ENCODE assay signal across 30 cellular contexts in the genomic region with DNA sequence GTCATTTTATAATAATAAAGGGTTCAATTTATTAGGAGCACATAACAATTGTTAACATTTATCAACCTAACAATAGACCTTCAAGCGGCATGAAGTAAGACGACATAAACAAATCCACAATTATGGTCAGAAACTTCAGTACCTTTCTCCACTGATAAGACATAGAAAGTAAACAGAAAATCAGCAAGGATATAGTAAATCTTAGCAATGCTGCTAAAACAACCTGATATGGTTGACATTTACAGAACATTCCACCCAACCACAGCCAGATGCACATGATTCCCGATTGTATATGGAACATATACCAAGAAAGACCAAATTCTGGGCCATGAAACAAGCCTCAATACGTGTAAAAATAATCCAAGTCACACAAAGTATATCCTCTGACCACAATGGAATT.
"Had no signal": no experiment of that assay in that cellular context is flagged by ENCODE, and none has a peak within 500 bp of the region (broad histone marks: within the 10 kb centered on the region; RNA-seq: fewer than 3 reads in every experiment).

No MANE protein-coding gene starts in this region.

- DNase-seq: activated B cell treated with CpG ODN at 0.5 μM for 24 hours; activated CD4-positive, alpha-beta T cell treated with anti-CD3 and anti-CD28 coated beads for 1 hour; activated CD4-positive, alpha-beta T cell treated with anti-CD3 and anti-CD28 coated beads, Interleukin-2, amount 10 ng/mL, durations not matched to agents 24 days and 14 days; activated CD4-positive, alpha-beta T cell treated with anti-CD3 and anti-CD28 coated beads, Interleukin-2, amount 50 U/mL, for 48 hours; activated CD8-positive, alpha-beta memory T cell treated with anti-CD3 and anti-CD28 coated beads, Interleukin-2, amount 10 ng/mL, durations not matched to agents 7 days and 5 days; activated effector memory CD4-positive, alpha-beta T cell treated with Interleukin-2 at 50 U/mL for 16 hours; activated naive CD4-positive, alpha-beta T cell; activated T-cell treated with anti-CD3 and anti-CD28 coated beads, Interleukin-2, amount 50 U/mL, for 24 hours; amygdala; brain microvascular endothelial cell; Kasumi-1; KBM-7; NCI-H1048; NCI-H2029; NCI-H345; NCI-H510A; NCI-H526 treated with DMSO at 0.1 percent for 48 hours; NCI-H82; NK-92 treated with Interleukin-12 subunit alpha and Interleukin-12 subunit beta, amount 100 ng/mL, for 24 hours; OCI-M1; RPMI8226; SW 1271; T1000 had no signal

- H3K27ac Mint-ChIP-seq: activated B cell treated with CpG ODN at 0.5 μM for 24 hours; activated CD4-positive, alpha-beta T cell treated with anti-CD3 and anti-CD28 coated beads, Interleukin-2, amount 10 ng/mL, durations not matched to agents 24 days and 14 days; activated CD8-positive, alpha-beta memory T cell treated with anti-CD3 and anti-CD28 coated beads, Interleukin-2, amount 10 ng/mL, durations not matched to agents 7 days and 5 days; activated T-cell treated with anti-CD3 and anti-CD28 coated beads, Interleukin-2, amount 50 U/mL, for 24 hours; activated T-helper 1 cell treated with anti-CD3 and anti-CD28 coated beads, Interleukin-12 subunit alpha, Interleukin-12 subunit beta, Interleukin-2, Interleukin-4 antibody, amounts not matched to agents 30 ng/mL and 10 ng/mL and 1 ng/mL, durations not matched to agents 14 hours and 24 hours and 36 hours; T-helper 1 cell treated with Interleukin-12 subunit alpha and Interleukin-12 subunit beta and Interleukin-4 antibody, amounts not matched to agents 30 μg/mL and 1 μg/mL, for 36 hours had no signal

- H3K4me3 Mint-ChIP-seq: activated B cell treated with CpG ODN at 0.5 μM for 24 hours; activated CD4-positive, alpha-beta T cell treated with anti-CD3 and anti-CD28 coated beads, Interleukin-2, amount 10 ng/mL, durations not matched to agents 24 days and 14 days; activated CD8-positive, alpha-beta memory T cell treated with anti-CD3 and anti-CD28 coated beads, Interleukin-2, amount 10 ng/mL, durations not matched to agents 7 days and 5 days; activated naive CD8-positive, alpha-beta T cell; activated T-cell treated with anti-CD3 and anti-CD28 coated beads, Interleukin-2, amount 50 U/mL, for 24 hours; activated T-helper 1 cell treated with anti-CD3 and anti-CD28 coated beads, Interleukin-12 subunit alpha, Interleukin-12 subunit beta, Interleukin-2, Interleukin-4 antibody, amounts not matched to agents 30 ng/mL and 10 ng/mL and 1 ng/mL, durations not matched to agents 14 hours and 24 hours and 36 hours; T-helper 1 cell treated with Interleukin-12 subunit alpha and Interleukin-12 subunit beta and Interleukin-4 antibody, amounts not matched to agents 30 μg/mL and 1 μg/mL, for 36 hours had no signal

- H3K27ac ChIP-seq: brain microvascular endothelial cell, cardiac muscle cell had no signal

- H3K36me3 ChIP-seq: brain microvascular endothelial cell, cardiac muscle cell had no signal

- H3K4me1 Mint-ChIP-seq: activated B cell treated with CpG ODN at 0.5 μM for 24 hours; activated CD4-positive, alpha-beta T cell treated with anti-CD3 and anti-CD28 coated beads, Interleukin-2, amount 10 ng/mL, durations not matched to agents 24 days and 14 days had no signal

- ATAC-seq: activated CD8-positive, alpha-beta memory T cell treated with anti-CD3 and anti-CD28 coated beads, Interleukin-2, amount 10 ng/mL, durations not matched to agents 7 days and 5 days; Panc1; Right ventricle myocardium inferior; SK-N-SH treated with all-trans-retinoic acid at 6 μM for 48 hours had no signal

- H3K27me3 ChIP-seq: brain microvascular endothelial cell had no signal

- H3K9me3 Mint-ChIP-seq: activated CD4-positive, alpha-beta T cell treated with anti-CD3 and anti-CD28 coated beads, Interleukin-2, amount 10 ng/mL, durations not matched to agents 24 days and 14 days; activated T-helper 1 cell treated with anti-CD3 and anti-CD28 coated beads, Interleukin-12 subunit alpha, Interleukin-12 subunit beta, Interleukin-2, Interleukin-4 antibody, amounts not matched to agents 30 ng/mL and 10 ng/mL and 1 ng/mL, durations not matched to agents 14 hours and 24 hours and 36 hours; T-helper 1 cell treated with Interleukin-12 subunit alpha and Interleukin-12 subunit beta and Interleukin-4 antibody, amounts not matched to agents 30 μg/mL and 1 μg/mL, for 36 hours had no signal

- H3K27me3 Mint-ChIP-seq: activated B cell treated with CpG ODN at 0.5 μM for 24 hours; activated CD4-positive, alpha-beta T cell treated with anti-CD3 and anti-CD28 coated beads, Interleukin-2, amount 10 ng/mL, durations not matched to agents 24 days and 14 days; activated CD8-positive, alpha-beta memory T cell treated with anti-CD3 and anti-CD28 coated beads, Interleukin-2, amount 10 ng/mL, durations not matched to agents 7 days and 5 days; activated naive CD8-positive, alpha-beta T cell; activated T-cell treated with anti-CD3 and anti-CD28 coated beads, Interleukin-2, amount 50 U/mL, for 24 hours had no signal

- H3K4me3 ChIP-seq: cardiac muscle cell had no signal
